ENCODE assay signal across 8 cellular contexts in genomic region chr7:22559829-22560489, GRCh38. TPM values are rescaled to one million over a fixed set of nuclear protein-coding genes. Genes with fewer than 3 reads are reported as not detected.
DNase-seq lines count a peak whose midpoint lies in the region; ATAC-seq and TF ChIP-seq lines count a peak whose summit lies in the region.

No MANE protein-coding gene starts in this region.

- ATAC-seq in SK-N-SH treated with all-trans-retinoic acid at 6 μM for 48 hours (peak; percentile 76), GM21423 (IDR thresholded peaks at IDR 0.05; ENCODE audit: unreplicated experiment) (no peak)

- DNase-seq in Daoy (ENCODE audit: low read depth), result peak; percentile 92
- peak; percentile 81 for DNase-seq in H7
- peak; percentile 51 for DNase-seq in NCI-H1105 (lab: John Stamatoyannopoulos, UW)
- DNase-seq in activated naive CD4-positive, alpha-beta T cell treated with anti-CD3 and anti-CD28 coated beads, Interleukin-2, amount 50 U/mL, for 16 hours, result peak; percentile 74
- peak; percentile 35 to 86 (median 72) for DNase-seq in head of caudate nucleus
- peak in 7 of 10 donors; percentile 49 to 92 (median 60) for DNase-seq in posterior cingulate gyrus

- no peaks in the 10 kb centered on the region for H3K36me3 ChIP-seq in H7 (replicated peaks; ENCODE audit: control insufficient read depth, insufficient read depth, low read length)

- H3K27me3 ChIP-seq in H7 (ENCODE audit: control insufficient read depth, insufficient read depth, low read length), result no peaks in the 10 kb centered on the region

- no peak overlapping the region for H3K4me3 ChIP-seq in H7 (ENCODE audit: insufficient read depth, low read depth, low read length)

- intact Hi-C loops in head of caudate nucleus (cut with DNase I), result loop anchor here (5.0 to 10.0 kb wide), 2 partner anchors 167 to 495 kb away; partner anchors contain the start of gene IL6
- intact Hi-C loops in posterior cingulate gyrus (cut with DNase I), result loop anchor here (1.0 to 10.0 kb wide), 4 partner anchors 222 to 495 kb away; partner anchors contain the start of genes HYCC1 and TOMM7

TF ChIP-seq in SK-N-SH treated with all-trans-retinoic acid at 6 μM for 48 hours, 23 proteins besides CTCF, POLR2A, EP300 and RAD21:
- TF ChIP-seq ZFP3 (CRISPR knock-in tag; IDR thresholded peaks at IDR 0.05), result no peak
- no peak for TF ChIP-seq TCF4 (CRISPR knock-in tag; IDR thresholded peaks at IDR 0.05; ENCODE audit: borderline replicate concordance)

RNA-seq across cellular contexts. Expression of gene STEAP1B, which starts 60.0 kb away (rescaled TPM):
- total RNA-seq in Daoy (2014; rRNA removed; shearing (Covaris generic)), result 20.2 and 31.4 TPM in 2 replicates
- 16.0 and 22.7 TPM in 2 replicates for total RNA-seq in H7 (2014; rRNA removed; shearing (Covaris generic))
